25 cellular contexts compared by ENCODE assay signal in genomic region chr6:148419430-148419829, GRCh38.
"Had no signal": no experiment of that assay in that cellular context is flagged by ENCODE, and none has a peak within 500 bp of the region (broad histone marks: within the 10 kb centered on the region; RNA-seq: fewer than 3 reads in every experiment).

No MANE protein-coding gene starts in this region.

- H3K9me3 ChIP-seq: adrenal gland, colonic mucosa, mucosa of descending colon, testis had no signal

- H3K27me3 ChIP-seq: adrenal gland, cardiac muscle cell, colonic mucosa, testis had no signal

- DNase-seq: activated CD4-positive, alpha-beta T cell treated with anti-CD3 and anti-CD28 coated beads for 4 hours; activated CD4-positive, alpha-beta T cell treated with anti-CD3 and anti-CD28 coated beads, Interleukin-2, amount 50 U/mL, for 4 hours; activated CD4-positive, CD25-positive, alpha-beta regulatory T cell; activated naive CD4-positive, alpha-beta T cell treated with Interleukin-2 at 50 U/mL for 16 hours; activated naive CD8-positive, alpha-beta T cell treated with anti-CD3 and anti-CD28 coated beads for 36 hours; activated T-cell treated with anti-CD3 and anti-CD28 coated beads for 4 hours; activated T-cell treated with anti-CD3 and anti-CD28 coated beads, Interleukin-2, amount 50 U/mL, for 72 hours; aorta; cerebellar nuclear complex; colonic mucosa; effector memory CD8-positive, alpha-beta T cell; foreskin fibroblast; hippocampal formation; left colon; mucosa of descending colon; right cardiac atrium; stimulated activated CD4-positive, alpha-beta T cell treated with anti-CD3 and anti-CD28 coated beads, Interleukin-4, amount 100 ng/mL, for 1 hour; stimulated activated naive CD8-positive, alpha-beta T cell treated with anti-CD3 and anti-CD28 coated beads, Interleukin-15, Interleukin-2, amounts not matched to agents 100 U/mL and 50 U/mL, for 24 hours; T-helper 17 cell; T1000; testis; trophoblast cell had no signal

- H3K4me3 ChIP-seq: adrenal gland, cardiac muscle cell, colonic mucosa, lung, mucosa of descending colon, testis had no signal

- H3K4me1 ChIP-seq: colonic mucosa, testis had no signal

- H3K36me3 ChIP-seq: adrenal gland, cardiac muscle cell, colonic mucosa had no signal

- H3K27ac ChIP-seq: cardiac muscle cell, colonic mucosa, testis had no signal
